In genomic region chr17:82450357-82451106, GRCh38 we compare ENCODE assay signal across 8 cellular contexts. TPM values are rescaled to one million over a fixed set of nuclear protein-coding genes. Genes with fewer than 3 reads are reported as not detected.
DNase-seq lines count a peak whose midpoint lies in the region; ATAC-seq and TF ChIP-seq lines count a peak whose summit lies in the region.

Gene CYBC1 (minus strand): TSS chr17:82450752. CDS start chr17:82449254, 1,498 bp downstream.

- peak within 1 kb of the TSS; percentile 98 for H3K27ac Mint-ChIP-seq in T-helper 1 cell treated with Interleukin-12 subunit alpha and Interleukin-12 subunit beta and Interleukin-4 antibody, amounts not matched to agents 30 μg/mL and 1 μg/mL, for 36 hours
- peak within 1 kb of the TSS; percentile 80 for H3K27ac Mint-ChIP-seq in type B pancreatic cell

- H3K27me3 Mint-ChIP-seq in T-helper 1 cell treated with Interleukin-12 subunit alpha and Interleukin-12 subunit beta and Interleukin-4 antibody, amounts not matched to agents 30 μg/mL and 1 μg/mL, for 36 hours (ENCODE audit: low read depth) = no peaks in the 10 kb centered on the region
- no peaks in the 10 kb centered on the region for H3K27me3 Mint-ChIP-seq in type B pancreatic cell

- TF ChIP-seq CTCF in GM12865 (IDR thresholded peaks at IDR 0.05; ENCODE audit: insufficient read depth, low read depth, low read length, missing control alignments) (no peak), heart right ventricle (IDR thresholded peaks at IDR 0.05) (no peak), type B pancreatic cell (conservative IDR thresholded peaks at IDR 0.05) (no peak)

- no peaks in the 10 kb centered on the region for H3K27me3 ChIP-seq in heart right ventricle

- intact Hi-C loops in heart right ventricle (cut with DNase I) (loop anchor here in 2 of 10 donors (5.0 to 10.0 kb wide), 2 partner anchors 33 to 104 kb away; partner anchors contain the start of genes HEXD (in 1 of the 2) and OGFOD3 (in 1 of the 2)), posterior vena cava (cut with DNase I) (no loop called here)

- no peaks in the 10 kb centered on the region for H3K9me3 Mint-ChIP-seq in T-helper 1 cell treated with Interleukin-12 subunit alpha and Interleukin-12 subunit beta and Interleukin-4 antibody, amounts not matched to agents 30 μg/mL and 1 μg/mL, for 36 hours
- H3K9me3 Mint-ChIP-seq in type B pancreatic cell = peaks cover 6% of the 10 kb centered on the region

- H3K4me1 ChIP-seq in heart right ventricle = peaks cover 5 to 45% (median 31%) of the 10 kb centered on the region in 9 donors

- 1% methylated on average over 91 of the region's 91 CpGs for WGBS in heart right ventricle, 2 donors

- ATAC-seq in HG02840 (IDR thresholded peaks at IDR 0.05; ENCODE audit: low FRiP score, unreplicated experiment) (peak; percentile 72), heart right ventricle (peak; percentile 93 to 97 (median 96))

- H3K4me3 ChIP-seq in GM12865 (ENCODE audit: low read depth, low read length) = peak within 1 kb of the TSS; percentile 88
- H3K4me3 ChIP-seq in heart right ventricle = peak within 1 kb of the TSS; percentile 66 to 99 (median 90)

- peak within 1 kb of the TSS; percentile 79 to 99 (median 93) for H3K27ac ChIP-seq in heart right ventricle

- H3K36me3 ChIP-seq in heart right ventricle = peaks cover 0 to 23% (median 0%) of the 10 kb centered on the region in 9 donors

- H3K4me1 Mint-ChIP-seq in T-helper 1 cell treated with Interleukin-12 subunit alpha and Interleukin-12 subunit beta and Interleukin-4 antibody, amounts not matched to agents 30 μg/mL and 1 μg/mL, for 36 hours (ENCODE audit: low read depth) = peaks cover 35% of the 10 kb centered on the region
- H3K4me1 Mint-ChIP-seq in type B pancreatic cell (ENCODE audit: unreplicated experiment) = peaks cover 12% of the 10 kb centered on the region

- no peaks in the 10 kb centered on the region for H3K9me3 ChIP-seq in heart right ventricle

- peaks cover 27% of the 10 kb centered on the region for H3K36me3 Mint-ChIP-seq in T-helper 1 cell treated with Interleukin-12 subunit alpha and Interleukin-12 subunit beta and Interleukin-4 antibody, amounts not matched to agents 30 μg/mL and 1 μg/mL, for 36 hours (ENCODE audit: low read depth)
- no peaks in the 10 kb centered on the region for H3K36me3 Mint-ChIP-seq in type B pancreatic cell

- DNase-seq in GM12865 (ENCODE audit: low read depth) (peak; percentile 97), NCI-H1694 (lab: John Stamatoyannopoulos, UW) (peak; percentile 60), amniotic epithelial cell (ENCODE audit: low read depth) (peak; percentile 87), heart right ventricle (peak; percentile 92 to 94), posterior vena cava (ENCODE audit: low spot score) (peak; percentile 98), type B pancreatic cell (ENCODE audit: extremely low spot score, unreplicated experiment) (peak; percentile 96)

- H3K4me3 Mint-ChIP-seq in T-helper 1 cell treated with Interleukin-12 subunit alpha and Interleukin-12 subunit beta and Interleukin-4 antibody, amounts not matched to agents 30 μg/mL and 1 μg/mL, for 36 hours = peak within 1 kb of the TSS; percentile 97
- H3K4me3 Mint-ChIP-seq in type B pancreatic cell = peak within 1 kb of the TSS; percentile 90

RNA-seq across cellular contexts. Expression of gene CYBC1, which starts in this region (rescaled TPM):
- total RNA-seq in heart right ventricle = 10 to 100 TPM; 13.4 to 56.6 (median 20.5) TPM
- 10 to 100 TPM; 26.3 to 32.5 TPM for polyA plus RNA-seq in heart right ventricle
- total RNA-seq in posterior vena cava = 10 to 100 TPM; 55.5 to 77.9 TPM
- 51.1 and 78.1 TPM in 2 replicates for total RNA-seq in type B pancreatic cell (ENCODE audit: low replicate concordance)

Comparison
In these comparisons a context has a peak if more than half of its experiments do, and no peak if none do; other contexts are left out.
1. Peak in every context shown above with its lines: DNase-seq, ATAC-seq, H3K4me3 ChIP-seq and H3K27ac ChIP-seq.